ENCODE assay signal across 14 cellular contexts in the genomic region with DNA sequence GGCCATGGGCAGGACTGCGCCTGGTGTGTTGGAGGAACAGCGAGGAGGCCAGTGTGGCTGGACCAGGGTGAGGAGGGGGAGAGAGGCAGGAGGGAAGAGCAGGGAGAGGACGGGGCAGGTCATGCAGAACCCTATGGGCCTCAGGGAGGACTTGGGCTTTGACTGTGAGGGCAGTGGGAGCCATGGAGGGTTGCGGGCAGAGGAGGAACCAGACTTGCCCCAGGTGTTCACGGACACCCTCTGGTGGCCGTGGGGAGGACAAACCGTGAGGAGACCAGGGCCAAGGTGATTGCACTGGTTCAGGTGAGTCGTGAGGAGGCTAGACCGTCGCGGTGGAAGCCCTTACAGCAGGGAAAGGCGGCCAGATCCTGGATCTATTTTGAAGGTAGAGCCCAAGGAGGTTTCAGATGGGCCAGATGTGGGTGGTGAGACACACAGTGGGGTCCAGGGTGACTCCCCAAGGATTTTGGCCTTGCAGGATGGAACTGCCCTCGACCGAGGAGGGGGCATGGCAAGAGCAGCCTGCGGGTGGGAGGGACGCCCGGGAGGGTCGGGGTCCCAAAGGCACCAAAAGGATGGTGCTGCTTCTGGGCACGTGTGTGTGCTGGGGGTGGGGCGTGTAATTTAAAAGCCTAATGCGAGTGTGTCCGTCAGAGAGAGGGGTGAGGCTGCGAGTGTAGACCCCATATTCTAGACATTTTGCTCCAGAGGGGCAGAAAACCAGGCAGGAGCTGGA. TPM values are rescaled to one million over a fixed set of nuclear protein-coding genes. Genes with fewer than 3 reads are reported as not detected.
DNase-seq lines count a peak whose midpoint lies in the region; ATAC-seq, FAIRE-seq and TF ChIP-seq lines count a peak whose summit lies in the region.
"Had no signal": no experiment of that assay in that cellular context is flagged by ENCODE, and none has a peak within 500 bp of the region (broad histone marks: within the 10 kb centered on the region; RNA-seq: fewer than 3 reads in every experiment).

No MANE protein-coding gene starts in this region.

- TF ChIP-seq CTCF in Calu3 (IDR thresholded peaks at IDR 0.05; ENCODE audit: unreplicated experiment) (no peak), HCT116 (IDR thresholded peaks at IDR 0.05 in 2 of 3, conservative IDR thresholded peaks at IDR 0.05 in 1 of 3; ENCODE audit: borderline replicate concordance in 1 of 3, insufficient read depth in 1 of 3, low read depth in 2 of 3, low read length in 2 of 3) (peak in 2 of 3 experiments; percentile 41 to 53; a peak in 3 of 6 replicates), GM12878 (IDR thresholded peaks at IDR 0.05 in 2 of 3, conservative IDR thresholded peaks at IDR 0.05 in 1 of 3; ENCODE audit: control insufficient read depth in 2 of 3, extremely low read depth in 1 of 3, insufficient read depth in 1 of 3, low read depth in 3 of 3, low read length in 3 of 3) (peak in 2 of 3 experiments; percentile 27 to 30; a peak in 1 of 6 replicates), right atrium auricular region (IDR thresholded peaks at IDR 0.05) (no peak)

- DNase-seq in Calu3 (peak; percentile 30), HCT116 (ENCODE audit: low read depth, low spot score) (no peak), GM12878 (ENCODE audit: low read depth, low spot score) (no peak), anterior cingulate cortex (lab: John Stamatoyannopoulos, UW) (no peak), HAP-1 (ENCODE audit: low spot score in 2 of 2) (no peak), right atrium auricular region (ENCODE audit: low spot score) (no peak)
- no peak for DNase-seq in naive thymus-derived CD4-positive, alpha-beta T cell
- DNase-seq: foreskin melanocyte, GM23248, NCI-H226, tibial artery had no signal

- POLR2A ChIA-PET in HCT116 (lab: Charles Lee), result no interaction called here
- POLR2A ChIA-PET in GM12878 (lab: Charles Lee), result no interaction called here
- POLR2A ChIA-PET in naive thymus-derived CD4-positive, alpha-beta T cell (lab: Charles Lee), result interaction anchor here (0.6 to 0.9 kb wide), 4 partner anchors 25 to 803 kb away, joined by 3 to 4 read pairs (median 3); a partner anchor contains a TSS

- H3K27ac Mint-ChIP-seq in Calu3 (ENCODE audit: unreplicated experiment), result no peak overlapping the region
- peak overlapping the region; percentile 69 to 95 (median 93) for H3K27ac Mint-ChIP-seq in naive thymus-derived CD4-positive, alpha-beta T cell

- SMC1A ChIA-PET in GM12878 (lab: Charles Lee; ENCODE audit: uncharacterized antibody, unreplicated experiment), result no interaction called here

- no peaks in the 10 kb centered on the region for H3K9me3 Mint-ChIP-seq in Calu3 (ENCODE audit: low read depth, unreplicated experiment)
- no peaks in the 10 kb centered on the region for H3K9me3 Mint-ChIP-seq in naive thymus-derived CD4-positive, alpha-beta T cell

- no peak overlapping the region for H3K9ac ChIP-seq in HCT116 (ENCODE audit: low read length)
- H3K9ac ChIP-seq in GM12878 (ENCODE audit: control insufficient read depth, insufficient read depth, low read length), result no peak overlapping the region
- H3K9ac ChIP-seq: GM23248 had no signal

- H3K27me3 Mint-ChIP-seq in Calu3 (ENCODE audit: unreplicated experiment), result no peaks in the 10 kb centered on the region
- H3K27me3 Mint-ChIP-seq in naive thymus-derived CD4-positive, alpha-beta T cell, result no peaks in the 10 kb centered on the region

- peaks cover 50 to 65% of the 10 kb centered on the region in 2 experiments for H3K4me1 ChIP-seq in HCT116 (ENCODE audit: control insufficient read depth in 1 of 2, insufficient read depth in 2 of 2, low read length in 2 of 2)
- H3K4me1 ChIP-seq in GM12878 (ENCODE audit: control insufficient read depth, insufficient read depth, low read length), result peaks cover 35% of the 10 kb centered on the region
- peaks cover 39 to 65% of the 10 kb centered on the region in 2 donors for H3K4me1 ChIP-seq in naive thymus-derived CD4-positive, alpha-beta T cell (ENCODE audit: control insufficient read depth in 2 of 2, insufficient read depth in 2 of 2, low read length in 2 of 2)
- H3K4me1 ChIP-seq in HAP-1, result peaks cover 21% of the 10 kb centered on the region
- H3K4me1 ChIP-seq in right atrium auricular region, result peaks cover 0 to 61% of the 10 kb centered on the region in 2 donors

- RAD21 ChIA-PET in HCT116 (lab: Charles Lee; ENCODE audit: low non-redundant PET in 1 of 2, low total read pairs in 2 of 2, uncharacterized antibody in 2 of 2, unreplicated experiment in 2 of 2), result no interaction called here
- RAD21 ChIA-PET in GM12878 (lab: Charles Lee; ENCODE audit: unreplicated experiment), result no interaction called here

- H3K27me3 ChIP-seq in HCT116 (ENCODE audit: insufficient read depth, low read length) (no peaks in the 10 kb centered on the region), GM12878 (replicated peaks in 1 of 2; ENCODE audit: control insufficient read depth in 2 of 2, insufficient read depth in 2 of 2, low read length in 1 of 2) (no peaks in the 10 kb centered on the region), HAP-1 (ENCODE audit: low read depth) (no peaks in the 10 kb centered on the region), right atrium auricular region (no peaks in the 10 kb centered on the region)
- no peaks in the 10 kb centered on the region for H3K27me3 ChIP-seq in naive thymus-derived CD4-positive, alpha-beta T cell (ENCODE audit: control insufficient read depth in 2 of 2, insufficient read depth in 2 of 2, low read length in 2 of 2)
- H3K27me3 ChIP-seq: ascending aorta had no signal

- H3K9me3 ChIP-seq in HCT116 (ENCODE audit: control insufficient read depth in 1 of 2, insufficient read depth in 1 of 2, low read depth in 1 of 2, low read length in 2 of 2) (no peaks in the 10 kb centered on the region), GM12878 (replicated peaks; ENCODE audit: control insufficient read depth, insufficient read depth, low read length) (no peaks in the 10 kb centered on the region), HAP-1 (no peaks in the 10 kb centered on the region), right atrium auricular region (no peaks in the 10 kb centered on the region)
- no peaks in the 10 kb centered on the region for H3K9me3 ChIP-seq in naive thymus-derived CD4-positive, alpha-beta T cell (ENCODE audit: control insufficient read depth in 2 of 3, low read length in 3 of 3)
- H3K9me3 ChIP-seq: ascending aorta, tibial artery had no signal

- WGBS in GM12878 (ENCODE audit: insufficient coverage, insufficient replicate concordance, low lambda C conversion rate, missing lambda C conversion rate), result 94% methylated on average over 23 of the region's 23 CpGs

- H3K79me2 ChIP-seq in HCT116 (ENCODE audit: insufficient read depth, low read length), result peaks cover 71% of the 10 kb centered on the region
- peaks cover 54% of the 10 kb centered on the region for H3K79me2 ChIP-seq in GM12878 (ENCODE audit: control insufficient read depth, insufficient read depth, low read length)

- TF ChIP-seq POLR2A in HCT116 (IDR thresholded peaks at IDR 0.05; ENCODE audit: borderline replicate concordance, extremely low read depth, insufficient read depth, insufficient read length) (no peak), GM12878 (IDR thresholded peaks at IDR 0.05; ENCODE audit: low read depth, low read length) (no peak)

- no peak for FAIRE-seq in GM12878 (lab: Jason Lieb, UNC)
- FAIRE-seq: TTC549 had no signal

- H2AFZ ChIP-seq in HCT116 (ENCODE audit: low read depth, low read length, poor library complexity, severe bottlenecking) (no peak overlapping the region), GM12878 (ENCODE audit: control insufficient read depth, low read depth, low read length) (no peak overlapping the region)
- H2AFZ ChIP-seq: GM23248 had no signal

- in situ Hi-C loops in GM12878 (cut with MboI) (loop anchor here (25.0 kb wide), 1 partner anchor 1511 kb away; a partner anchor contains a TSS), HAP-1 (cut with MboI; ENCODE audit: low sequenced_read_pairs) (no loop called here)

- peaks cover 8% of the 10 kb centered on the region for H3K4me1 Mint-ChIP-seq in Calu3 (ENCODE audit: low read depth, unreplicated experiment)
- H3K4me1 Mint-ChIP-seq in naive thymus-derived CD4-positive, alpha-beta T cell, result peaks cover 26 to 73% (median 53%) of the 10 kb centered on the region in 7 donors

- H4K20me1 ChIP-seq in HCT116 (ENCODE audit: insufficient read depth) (peaks cover 14% of the 10 kb centered on the region; the same call in 1 of the 2 replicates), GM12878 (ENCODE audit: control insufficient read depth, insufficient read depth) (peaks cover 3% of the 10 kb centered on the region; the same call in 1 of the 2 replicates)

- TF ChIP-seq RAD21 in HCT116 (IDR thresholded peaks at IDR 0.05; ENCODE audit: low read depth), result no peak
- TF ChIP-seq RAD21 in GM12878 (IDR thresholded peaks at IDR 0.05; ENCODE audit: insufficient read depth, low read depth, low read length), result no peak

- TF ChIP-seq EP300 in GM12878 (IDR thresholded peaks at IDR 0.05; ENCODE audit: borderline replicate concordance in 1 of 2, control insufficient read depth in 1 of 2, low read depth in 2 of 2, low read length in 2 of 2), result no peak

- H3K4me2 ChIP-seq in HCT116 (ENCODE audit: low read length) (no peak overlapping the region), GM12878 (ENCODE audit: control insufficient read depth, insufficient read depth) (no peak overlapping the region)

- peaks cover 40% of the 10 kb centered on the region for H3K36me3 Mint-ChIP-seq in Calu3 (ENCODE audit: insufficient read depth, unreplicated experiment)
- peaks cover 0 to 2% (median 0%) of the 10 kb centered on the region in 5 donors for H3K36me3 Mint-ChIP-seq in naive thymus-derived CD4-positive, alpha-beta T cell

- H3K4me3 ChIP-seq in HCT116 (replicated peaks in 1 of 2; ENCODE audit: low read depth in 1 of 2, low read length in 2 of 2), result no peak overlapping the region
- no peak overlapping the region for H3K4me3 ChIP-seq in GM12878
- no peak overlapping the region for H3K4me3 ChIP-seq in naive thymus-derived CD4-positive, alpha-beta T cell (ENCODE audit: low read length)
- H3K4me3 ChIP-seq in HAP-1, result no peak overlapping the region
- no peak overlapping the region for H3K4me3 ChIP-seq in right atrium auricular region
- H3K4me3 ChIP-seq: ascending aorta, GM23248, tibial artery had no signal

- H3K4me3 Mint-ChIP-seq in Calu3 (ENCODE audit: low read depth, unreplicated experiment), result no peak overlapping the region
- peak overlapping the region; percentile 50 to 82 (median 72) for H3K4me3 Mint-ChIP-seq in naive thymus-derived CD4-positive, alpha-beta T cell

- BruUV-seq in Calu3 (replicated peaks; lab: Mats Ljungman, UMichigan) (no TSS peak), HCT116 (replicated peaks; lab: Mats Ljungman, UMichigan) (no TSS peak), GM12878 (replicated peaks; lab: Mats Ljungman, UMichigan) (no TSS peak)

- H3K36me3 ChIP-seq in HCT116 (ENCODE audit: control insufficient read depth in 1 of 2, insufficient read depth in 2 of 2, low read length in 2 of 2) (peaks cover 0 to 11% of the 10 kb centered on the region in 2 experiments; a peak in 1 of 4 replicates), GM12878 (ENCODE audit: control insufficient read depth in 2 of 2, insufficient read depth in 2 of 2, low read length in 1 of 2) (peaks cover 0 to 2% of the 10 kb centered on the region in 2 experiments; a peak in 2 of 4 replicates), HAP-1 (replicated peaks) (peaks cover 7% of the 10 kb centered on the region), right atrium auricular region (no peaks in the 10 kb centered on the region)
- H3K36me3 ChIP-seq in naive thymus-derived CD4-positive, alpha-beta T cell (ENCODE audit: control insufficient read depth in 2 of 3, insufficient read depth in 3 of 3, low read length in 3 of 3), result peaks cover 0 to 4% (median 0%) of the 10 kb centered on the region in 3 experiments

- CTCF ChIA-PET in Calu3 (lab: Charles Lee), result no interaction called here
- CTCF ChIA-PET in HCT116 (lab: Charles Lee), result no interaction called here
- CTCF ChIA-PET in GM12878 (lab: Yijun Ruan, JAX), result no interaction called here
- CTCF ChIA-PET in naive thymus-derived CD4-positive, alpha-beta T cell (lab: Charles Lee), result interaction anchor here (0.5 kb wide), 1 partner anchor 410 kb away, joined by 3 read pairs; no protein-coding TSS in a partner anchor

- no peaks in the 10 kb centered on the region for H3K9me2 ChIP-seq in HCT116 (ENCODE audit: insufficient read depth)

- intact Hi-C loops in Calu3 (cut with micrococcal nuclease; ENCODE audit: unreplicated experiment) (no loop called here), HCT116 (cut with micrococcal nuclease) (no loop called here), GM12878 (cut with micrococcal nuclease; ENCODE audit: unreplicated experiment) (no loop called here)
- intact Hi-C loops in naive thymus-derived CD4-positive, alpha-beta T cell (cut with micrococcal nuclease), result loop anchor here in 1 of 2 donors (10.0 kb wide), 1 partner anchor 586 kb away; a partner anchor contains a TSS

- ATAC-seq in HCT116, result no peak
- ATAC-seq in GM12878, result no peak
- ATAC-seq in naive thymus-derived CD4-positive, alpha-beta T cell, result no peak
- no peak for ATAC-seq in GM18868 (IDR thresholded peaks at IDR 0.05; ENCODE audit: unreplicated experiment)

- H3K27ac ChIP-seq in HCT116 (ENCODE audit: low read depth, low read length) (no peak overlapping the region), GM12878 (ENCODE audit: control insufficient read depth, insufficient read depth) (no peak overlapping the region), right atrium auricular region (no peak overlapping the region)
- H3K27ac ChIP-seq in naive thymus-derived CD4-positive, alpha-beta T cell (ENCODE audit: low read depth, low read length), result peak overlapping the region; percentile 93
- H3K27ac ChIP-seq: ascending aorta, GM23248, tibial artery had no signal

RNA-seq across cellular contexts. Expression of a gene that starts 2.7 kb away (rescaled TPM):
- total RNA-seq in Calu3 (2022) (34.1 and 39.5 TPM in 2 replicates), HCT116 (2021; ENCODE audit: unreplicated experiment) (52.2 TPM), GM12878 (2014; rRNA removed) (5.2 and 11.7 TPM in 2 replicates), GM12878 (2014; rRNA removed; fragmentation: Illumina TruSeq; extraction: Trizol) (6.4 and 8.5 TPM in 2 replicates), GM12878 (2021) (38.1 and 45.2 TPM in 2 replicates), right atrium auricular region (10 to 100 TPM in 1 of 2 donors, 1 to 10 TPM in 1; 9.6 to 12.1 TPM)
- polyA plus RNA-seq in HCT116 (2012), result 37.4 and 54.0 TPM in 2 replicates
- 47.1 and 50.6 TPM in 2 replicates for total RNA-seq in GM12878 (2013; cell fraction: nucleolus; rRNA removed)
- polyA plus RNA-seq in GM12878 (2011; ENCODE audit: low read depth), result 8.9 TPM
- polyA plus RNA-seq in GM12878 (2011; rRNA removed) (2.7 and 9.5 TPM in 2 replicates), GM12878 (2014; fragmentation: Illumina TruSeq; extraction: Trizol) (4.0 and 8.2 TPM in 2 replicates), GM12878 (2014; fragmentation: Nextera tagmentation; extraction: Ambion mirVana) (under 1 TPM; 0.03 to 0.64 TPM), GM12878 (2014; rRNA removed) (31.3 and 38.2 TPM in 2 replicates), GM12878 (2016; fragmentation: Nextera tagmentation; extraction: Ambion mirVana) (1 to 10 TPM; 3.7 to 8.4 TPM)
- 16.1 and 17.2 TPM in 2 replicates for polyA plus RNA-seq in GM12878 (2011; cell fraction: cytosol; rRNA removed)
- 52.3 and 81.1 TPM in 2 replicates for polyA plus RNA-seq in GM12878 (2011; cell fraction: nucleus; rRNA removed)
- 23.8 and 34.3 TPM in 2 replicates for polyA plus RNA-seq in GM12878 (2012)
- 9.6 and 10.0 TPM in 2 replicates for polyA minus RNA-seq in GM12878 (2011; rRNA and poly(A)+ RNA removed)
- 10.0 and 14.4 TPM in 2 replicates for polyA minus RNA-seq in GM12878 (2011; cell fraction: cytosol; rRNA and poly(A)+ RNA removed)
- polyA minus RNA-seq in GM12878 (2011; cell fraction: nucleus; rRNA and poly(A)+ RNA removed), result 7.4 and 15.0 TPM in 2 replicates
- 10 to 100 TPM; 52.7 to 92.6 (median 73.1) TPM for total RNA-seq in naive thymus-derived CD4-positive, alpha-beta T cell
- polyA plus RNA-seq in naive thymus-derived CD4-positive, alpha-beta T cell, result 1 to 10 TPM; 5.4 to 9.6 TPM

RNA-seq across cellular contexts. Expression of a gene that starts 12.4 kb away (rescaled TPM):
- 32.3 and 39.0 TPM in 2 replicates for total RNA-seq in Calu3 (2022)
- 64.3 TPM for total RNA-seq in HCT116 (2021; ENCODE audit: unreplicated experiment)
- 29.9 and 33.0 TPM in 2 replicates for polyA plus RNA-seq in HCT116 (2012)
- 4.1 and 5.1 TPM in 2 replicates for total RNA-seq in GM12878 (2013; cell fraction: nucleolus; rRNA removed)
- 5.4 and 6.2 TPM in 2 replicates for total RNA-seq in GM12878 (2014; rRNA removed)
- 2.2 and 2.6 TPM in 2 replicates for total RNA-seq in GM12878 (2014; rRNA removed; fragmentation: Illumina TruSeq; extraction: Trizol)
- 37.6 and 41.2 TPM in 2 replicates for total RNA-seq in GM12878 (2021)
- 2.1 TPM for polyA plus RNA-seq in GM12878 (2011; ENCODE audit: low read depth)
- 0.89 and 1.6 TPM in 2 replicates for polyA plus RNA-seq in GM12878 (2011; rRNA removed)
- 4.1 and 7.5 TPM in 2 replicates for polyA plus RNA-seq in GM12878 (2011; cell fraction: cytosol; rRNA removed)
- 11.3 and 26.9 TPM in 2 replicates for polyA plus RNA-seq in GM12878 (2011; cell fraction: nucleus; rRNA removed)
- 9.1 and 13.8 TPM in 2 replicates for polyA plus RNA-seq in GM12878 (2012)
- polyA plus RNA-seq in GM12878 (2014; fragmentation: Illumina TruSeq; extraction: Trizol), result 0.57 and 2.6 TPM in 2 replicates
- under 1 TPM; 0.03 to 0.24 TPM for polyA plus RNA-seq in GM12878 (2014; fragmentation: Nextera tagmentation; extraction: Ambion mirVana)
- polyA plus RNA-seq in GM12878 (2014; rRNA removed), result 13.4 and 13.7 TPM in 2 replicates
- polyA plus RNA-seq in GM12878 (2016; fragmentation: Nextera tagmentation; extraction: Ambion mirVana), result 1 to 10 TPM; 2.1 to 2.5 TPM
- polyA minus RNA-seq in GM12878 (2011; rRNA and poly(A)+ RNA removed), result 0.59 and 1.9 TPM in 2 replicates
- 4.9 and 7.4 TPM in 2 replicates for polyA minus RNA-seq in GM12878 (2011; cell fraction: cytosol; rRNA and poly(A)+ RNA removed)
- 1.5 and 6.3 TPM in 2 replicates for polyA minus RNA-seq in GM12878 (2011; cell fraction: nucleus; rRNA and poly(A)+ RNA removed)
- total RNA-seq in naive thymus-derived CD4-positive, alpha-beta T cell, result 10 to 100 TPM; 20.5 to 65.2 (median 21.1) TPM
- polyA plus RNA-seq in naive thymus-derived CD4-positive, alpha-beta T cell, result under 1 TPM; 0.41 to 0.47 TPM
- total RNA-seq in right atrium auricular region, result 1 to 10 TPM; 4.4 to 5.6 TPM

RNA-seq across cellular contexts. Expression of a gene that starts 34.3 kb away (rescaled TPM):
- total RNA-seq in Calu3 (2022) (35.2 and 36.9 TPM in 2 replicates), HCT116 (2021; ENCODE audit: unreplicated experiment) (68.2 TPM), GM12878 (2014; rRNA removed) (109 and 126 TPM in 2 replicates), GM12878 (2014; rRNA removed; fragmentation: Illumina TruSeq; extraction: Trizol) (5.6 and 7.0 TPM in 2 replicates), GM12878 (2021) (72.6 and 77.6 TPM in 2 replicates), right atrium auricular region (10 to 100 TPM; 92.6 to 99.5 TPM)
- 39.6 and 42.3 TPM in 2 replicates for polyA plus RNA-seq in HCT116 (2012)
- total RNA-seq in GM12878 (2013; cell fraction: nucleolus; rRNA removed), result 25.8 and 29.5 TPM in 2 replicates
- 8.6 TPM for polyA plus RNA-seq in GM12878 (2011; ENCODE audit: low read depth)
- polyA plus RNA-seq in GM12878 (2011; rRNA removed) (7.7 and 25.3 TPM in 2 replicates), GM12878 (2014; fragmentation: Illumina TruSeq; extraction: Trizol) (0.87 and 2.5 TPM in 2 replicates), GM12878 (2014; fragmentation: Nextera tagmentation; extraction: Ambion mirVana) (under 1 TPM in 1 of 2 experiments, not detected in 1; 0.13 TPM), GM12878 (2014; rRNA removed) (84.5 and 105 TPM in 2 replicates), GM12878 (2016; fragmentation: Nextera tagmentation; extraction: Ambion mirVana) (10 to 100 TPM; 28.8 to 45.7 TPM)
- polyA plus RNA-seq in GM12878 (2011; cell fraction: cytosol; rRNA removed), result 45.6 and 92.1 TPM in 2 replicates
- polyA plus RNA-seq in GM12878 (2011; cell fraction: nucleus; rRNA removed), result 158 and 188 TPM in 2 replicates
- 36.2 and 44.0 TPM in 2 replicates for polyA plus RNA-seq in GM12878 (2012)
- 22.4 and 32.0 TPM in 2 replicates for polyA minus RNA-seq in GM12878 (2011; rRNA and poly(A)+ RNA removed)
- polyA minus RNA-seq in GM12878 (2011; cell fraction: cytosol; rRNA and poly(A)+ RNA removed), result 21.4 and 26.9 TPM in 2 replicates
- 13.5 and 18.1 TPM in 2 replicates for polyA minus RNA-seq in GM12878 (2011; cell fraction: nucleus; rRNA and poly(A)+ RNA removed)
- total RNA-seq in naive thymus-derived CD4-positive, alpha-beta T cell, result 100 to 1,000 TPM in 4 of 5 experiments, 10 to 100 TPM in 1; 92.9 to 175 (median 127) TPM
- polyA plus RNA-seq in naive thymus-derived CD4-positive, alpha-beta T cell, result 100 to 1,000 TPM; 135 to 140 TPM

RNA-seq across cellular contexts. Expression of a gene that starts 38.9 kb away (rescaled TPM):
- 5.9 and 6.7 TPM in 2 replicates for total RNA-seq in Calu3 (2022)
- 17.0 TPM for total RNA-seq in HCT116 (2021; ENCODE audit: unreplicated experiment)
- 15.6 and 16.5 TPM in 2 replicates for polyA plus RNA-seq in HCT116 (2012)
- 3.1 and 4.2 TPM in 2 replicates for total RNA-seq in GM12878 (2013; cell fraction: nucleolus; rRNA removed)
- total RNA-seq in GM12878 (2014; rRNA removed), result 0.38 and 0.51 TPM in 2 replicates
- 0.36 and 0.74 TPM in 2 replicates for total RNA-seq in GM12878 (2014; rRNA removed; fragmentation: Illumina TruSeq; extraction: Trizol)
- total RNA-seq in GM12878 (2021), result 1.0 and 1.7 TPM in 2 replicates
- polyA plus RNA-seq in GM12878 (2011; ENCODE audit: low read depth), result 1.3 TPM
- polyA plus RNA-seq in GM12878 (2011; rRNA removed), result 0.86 and 1.6 TPM in 2 replicates
- polyA plus RNA-seq in GM12878 (2011; cell fraction: cytosol; rRNA removed), result 2.6 TPM in 2 replicates
- 6.1 and 6.5 TPM in 2 replicates for polyA plus RNA-seq in GM12878 (2011; cell fraction: nucleus; rRNA removed)
- polyA plus RNA-seq in GM12878 (2012), result 1.8 and 2.5 TPM in 2 replicates
- 0.43 and 0.48 TPM in 2 replicates for polyA plus RNA-seq in GM12878 (2014; fragmentation: Illumina TruSeq; extraction: Trizol)
- under 1 TPM; 0.13 to 0.34 TPM for polyA plus RNA-seq in GM12878 (2014; fragmentation: Nextera tagmentation; extraction: Ambion mirVana)
- 0.76 and 1.3 TPM in 2 replicates for polyA plus RNA-seq in GM12878 (2014; rRNA removed)
- polyA plus RNA-seq in GM12878 (2016; fragmentation: Nextera tagmentation; extraction: Ambion mirVana), result 1 to 10 TPM in 1 of 2 experiments, under 1 TPM in 1; 0.54 to 1.0 TPM
- polyA minus RNA-seq in GM12878 (2011; rRNA and poly(A)+ RNA removed), result 1.9 and 2.3 TPM in 2 replicates
- 0.73 and 2.3 TPM in 2 replicates for polyA minus RNA-seq in GM12878 (2011; cell fraction: cytosol; rRNA and poly(A)+ RNA removed)
- 0.73 and 1.1 TPM in 2 replicates for polyA minus RNA-seq in GM12878 (2011; cell fraction: nucleus; rRNA and poly(A)+ RNA removed)
- 10 to 100 TPM in 1 of 5 experiments, 1 to 10 TPM in 4; 1.8 to 15.3 (median 4.0) TPM for total RNA-seq in naive thymus-derived CD4-positive, alpha-beta T cell
- under 1 TPM; 0.83 TPM for polyA plus RNA-seq in naive thymus-derived CD4-positive, alpha-beta T cell
- under 1 TPM; 0.51 to 0.74 TPM for total RNA-seq in right atrium auricular region

RNA-seq across cellular contexts. Expression of a gene that starts 54.2 kb away (rescaled TPM):
- total RNA-seq in Calu3 (2022) (6.7 TPM in 2 replicates), HCT116 (2021; ENCODE audit: unreplicated experiment) (15.9 TPM), GM12878 (2014; rRNA removed) (3.8 and 5.6 TPM in 2 replicates), GM12878 (2014; rRNA removed; fragmentation: Illumina TruSeq; extraction: Trizol) (0.27 TPM in 1 of 2 replicates, not detected in the other), GM12878 (2021) (11.6 and 11.8 TPM in 2 replicates), right atrium auricular region (1 to 10 TPM; 1.7 to 4.0 TPM)
- polyA plus RNA-seq in HCT116 (2012), result 6.2 and 7.5 TPM in 2 replicates
- total RNA-seq in GM12878 (2013; cell fraction: nucleolus; rRNA removed), result 26.1 and 30.8 TPM in 2 replicates
- polyA plus RNA-seq in GM12878 (2011; ENCODE audit: low read depth), result 0.54 TPM
- polyA plus RNA-seq in GM12878 (2011; rRNA removed) (0.13 and 0.46 TPM in 2 replicates), GM12878 (2014; fragmentation: Illumina TruSeq; extraction: Trizol) (not detected in 2 replicates), GM12878 (2014; fragmentation: Nextera tagmentation; extraction: Ambion mirVana) (not detected), GM12878 (2014; rRNA removed) (11.0 and 13.2 TPM in 2 replicates), GM12878 (2016; fragmentation: Nextera tagmentation; extraction: Ambion mirVana) (1 to 10 TPM; 7.7 to 8.9 TPM)
- polyA plus RNA-seq in GM12878 (2011; cell fraction: cytosol; rRNA removed), result 1.1 and 2.1 TPM in 2 replicates
- polyA plus RNA-seq in GM12878 (2011; cell fraction: nucleus; rRNA removed), result 5.4 and 12.3 TPM in 2 replicates
- 3.0 and 3.7 TPM in 2 replicates for polyA plus RNA-seq in GM12878 (2012)
- 0.62 TPM in 1 of 2 replicates, not detected in the other for polyA minus RNA-seq in GM12878 (2011; rRNA and poly(A)+ RNA removed)
- polyA minus RNA-seq in GM12878 (2011; cell fraction: cytosol; rRNA and poly(A)+ RNA removed), result 1.1 and 1.5 TPM in 2 replicates
- polyA minus RNA-seq in GM12878 (2011; cell fraction: nucleus; rRNA and poly(A)+ RNA removed), result 1.9 and 4.9 TPM in 2 replicates
- total RNA-seq in naive thymus-derived CD4-positive, alpha-beta T cell, result 10 to 100 TPM in 2 of 5 experiments, 1 to 10 TPM in 3; 3.5 to 13.5 (median 6.1) TPM
- polyA plus RNA-seq in naive thymus-derived CD4-positive, alpha-beta T cell, result 1 to 10 TPM; 2.2 to 5.9 TPM

Comparison
In these comparisons a context has a peak if more than half of its experiments do, and no peak if none do; other contexts are left out.
1. CTCF ChIP-seq: peak in HCT116 (2 of 3) and GM12878 (2 of 3); none in Calu3 (single experiment) and right atrium auricular region (0 of 2).